ENCODE assay signal across 20 cellular contexts in genomic region chr9:87515086-87515485, GRCh38. TPM values are rescaled to one million over a fixed set of nuclear protein-coding genes. Genes with fewer than 3 reads are reported as not detected.
DNase-seq lines count a peak whose midpoint lies in the region; ATAC-seq and TF ChIP-seq lines count a peak whose summit lies in the region.
"Had no signal": no experiment of that assay in that cellular context is flagged by ENCODE, and none has a peak within 500 bp of the region (broad histone marks: within the 10 kb centered on the region; RNA-seq: fewer than 3 reads in every experiment).

No MANE protein-coding gene starts in this region.

- H3F3A ChIP-seq in GM23338 (replicated peaks; ENCODE audit: low read depth): 0 out of 2 replicates have a peak, but pooled peaks cover 8% of the 10 kb centered on the region

- H3K4me3 Mint-ChIP-seq in GM23338 (no peak overlapping the region), chondrocyte (ENCODE audit: unreplicated experiment) (no peak overlapping the region), glutamatergic neuron (ENCODE audit: unreplicated experiment) (peak overlapping the region; percentile 81)
- H3K4me3 Mint-ChIP-seq: activated CD4-positive, alpha-beta T cell treated with anti-CD3 and anti-CD28 coated beads for 36 hours; HFFc6; neural crest cell had no signal

- no peak overlapping the region for H3K4me2 ChIP-seq in GM23338

- peaks cover 20% of the 10 kb centered on the region for H3K27me3 Mint-ChIP-seq in GM23338 (ENCODE audit: insufficient read depth, low read depth, poor library complexity)
- H3K27me3 Mint-ChIP-seq in chondrocyte (ENCODE audit: low read depth): no peaks in the 10 kb centered on the region
- peaks cover 9% of the 10 kb centered on the region for H3K27me3 Mint-ChIP-seq in glutamatergic neuron (ENCODE audit: unreplicated experiment)

- no peaks in the 10 kb centered on the region for H3K27me3 ChIP-seq in GM23338 (ENCODE audit: insufficient read depth)
- H3K27me3 ChIP-seq in stomach smooth muscle (ENCODE audit: control insufficient read depth in 1 of 2, insufficient read depth in 2 of 2, low read length in 2 of 2): no peaks in the 10 kb centered on the region

- H3K4me3 ChIP-seq in GM23338: no peak overlapping the region
- H3K4me3 ChIP-seq in stomach smooth muscle (ENCODE audit: low read length in 2 of 2): no peak overlapping the region
- H3K4me3 ChIP-seq: prostate gland, spleen had no signal

- ATAC-seq in GM23338 (no peak), GM19324 (IDR thresholded peaks at IDR 0.05; ENCODE audit: low FRiP score, unreplicated experiment) (no peak), HG02798 (IDR thresholded peaks at IDR 0.05; ENCODE audit: poor library complexity, unreplicated experiment) (no peak)
- ATAC-seq: activated CD4-positive, alpha-beta T cell treated with anti-CD3 and anti-CD28 coated beads for 36 hours had no signal

- peaks cover 32% of the 10 kb centered on the region for H4K20me1 ChIP-seq in GM23338 (replicated peaks; ENCODE audit: insufficient read depth)

- H3K4me1 Mint-ChIP-seq in GM23338 (peaks cover 67% of the 10 kb centered on the region), chondrocyte (ENCODE audit: low read depth) (peaks cover 53% of the 10 kb centered on the region), glutamatergic neuron (ENCODE audit: low read depth, unreplicated experiment) (peaks cover 66% of the 10 kb centered on the region)

- no peak overlapping the region for H3K27ac ChIP-seq in GM23338 (ENCODE audit: low read depth)
- H3K27ac ChIP-seq in stomach smooth muscle (ENCODE audit: low read length): peak overlapping the region; percentile 37
- H3K27ac ChIP-seq: prostate gland had no signal

- no peak for DNase-seq in GM23338 (ENCODE audit: low spot score)
- DNase-seq in chondrocyte (ENCODE audit: low spot score): no peak
- DNase-seq in glutamatergic neuron: no peak
- no peak for DNase-seq in NCI-H526 (lab: John Stamatoyannopoulos, UW)
- DNase-seq in NCI-H2171 (lab: John Stamatoyannopoulos, UW): no peak
- DNase-seq: activated CD4-positive, alpha-beta T cell treated with anti-CD3 and anti-CD28 coated beads for 36 hours; amniotic stem cell; caudate nucleus; effector CD8-positive, alpha-beta T cell; HFFc6; NCI-H1092; NCI-H2081; NCI-H446 treated with DMSO at 0.1 percent for 48 hours; RPMI8226; spleen had no signal

- TF ChIP-seq CTCF in GM23338 (conservative IDR thresholded peaks at IDR 0.05; ENCODE audit: low read depth in 2 of 2): no peak
- no peak for TF ChIP-seq CTCF in chondrocyte (IDR thresholded peaks at IDR 0.05)
- no peak for TF ChIP-seq CTCF in glutamatergic neuron (IDR thresholded peaks at IDR 0.05; ENCODE audit: partially characterized antibody, unreplicated experiment)

- no peaks in the 10 kb centered on the region for H3K9me2 ChIP-seq in GM23338 (ENCODE audit: insufficient read depth)

- H3K79me2 ChIP-seq in GM23338 (replicated peaks; ENCODE audit: insufficient read depth): peaks cover 98% of the 10 kb centered on the region

- H3K9ac ChIP-seq in stomach smooth muscle (ENCODE audit: low read length in 2 of 2): no peak overlapping the region

- H3K36me3 ChIP-seq in GM23338 (ENCODE audit: insufficient read depth) (peaks cover 24% of the 10 kb centered on the region), stomach smooth muscle (ENCODE audit: control insufficient read depth in 2 of 2, insufficient read depth in 2 of 2, low read length in 2 of 2) (no peaks in the 10 kb centered on the region)
- H3K36me3 ChIP-seq: prostate gland had no signal

- no peaks in the 10 kb centered on the region for H3K9me3 Mint-ChIP-seq in GM23338
- peaks cover 3% of the 10 kb centered on the region for H3K9me3 Mint-ChIP-seq in chondrocyte (ENCODE audit: low read depth)
- peaks cover 14% of the 10 kb centered on the region for H3K9me3 Mint-ChIP-seq in glutamatergic neuron (ENCODE audit: unreplicated experiment)
- H3K9me3 Mint-ChIP-seq: neural crest cell had no signal

- no peak overlapping the region for H2AFZ ChIP-seq in GM23338

- H3K4me1 ChIP-seq in GM23338 (ENCODE audit: insufficient read depth) (peaks cover 44% of the 10 kb centered on the region), stomach smooth muscle (ENCODE audit: control insufficient read depth, insufficient read depth, low read length) (peaks cover 68% of the 10 kb centered on the region)
- H3K4me1 ChIP-seq: prostate gland had no signal

- peaks cover 69% of the 10 kb centered on the region for H3K36me3 Mint-ChIP-seq in GM23338 (ENCODE audit: low read depth)
- H3K36me3 Mint-ChIP-seq in chondrocyte (ENCODE audit: low read depth): peaks cover 23% of the 10 kb centered on the region
- peaks cover 12% of the 10 kb centered on the region for H3K36me3 Mint-ChIP-seq in glutamatergic neuron (ENCODE audit: unreplicated experiment)

- H3K27ac Mint-ChIP-seq in GM23338: peak overlapping the region; percentile 83
- peak overlapping the region; percentile 65 for H3K27ac Mint-ChIP-seq in chondrocyte (ENCODE audit: unreplicated experiment)
- peak overlapping the region; percentile 90 for H3K27ac Mint-ChIP-seq in glutamatergic neuron (ENCODE audit: unreplicated experiment)
- H3K27ac Mint-ChIP-seq: activated CD4-positive, alpha-beta T cell treated with anti-CD3 and anti-CD28 coated beads for 36 hours; HFFc6 had no signal

- no peaks in the 10 kb centered on the region for H3K9me3 ChIP-seq in stomach smooth muscle (ENCODE audit: control insufficient read depth in 2 of 2, low read length in 2 of 2)
- H3K9me3 ChIP-seq: prostate gland, spleen had no signal

TF ChIP-seq in GM23338, 12 proteins besides CTCF, POLR2A, EP300 and RAD21 (continues in another document):
- TF ChIP-seq JUNB (IDR thresholded peaks at IDR 0.05; ENCODE audit: unreplicated experiment): no peak
- TF ChIP-seq ZNF114 (CRISPR knock-in tag; IDR thresholded peaks at IDR 0.05): no peak
- TF ChIP-seq ETS1 (IDR thresholded peaks at IDR 0.05): no peak

RNA-seq across cellular contexts. Expression of gene DAPK1, which starts 17.4 kb away (rescaled TPM):
- 109 and 134 TPM in 2 replicates for total RNA-seq in GM23338 (2014; rRNA removed; shearing (Covaris generic))
- 32.2 and 37.0 TPM in 2 replicates for polyA plus RNA-seq in GM23338 (2016; fragmentation: Nextera tagmentation; extraction: Ambion mirVana)
- total RNA-seq in chondrocyte: 87.9 to 104 TPM (median 102 TPM) in 3 replicates
- total RNA-seq in glutamatergic neuron (ENCODE audit: unreplicated experiment): 384 TPM
